1 cellular context compared by ENCODE assay signal in genomic region chr3:129240436-129240835, GRCh38.
TF ChIP-seq lines count a peak whose summit lies in the region.

No MANE protein-coding gene starts in this region.

TF ChIP-seq in A549, 52 proteins besides CTCF, POLR2A, EP300 and RAD21:
- TF ChIP-seq BHLHE40 (IDR thresholded peaks at IDR 0.05; ENCODE audit: low read depth, low read length) (no peak), RARB (CRISPR knock-in tag; IDR thresholded peaks at IDR 0.05) (no peak), GATA3 (IDR thresholded peaks at IDR 0.05; ENCODE audit: borderline replicate concordance) (no peak), HOXA7 (CRISPR knock-in tag; IDR thresholded peaks at IDR 0.05) (no peak), PHF8 (IDR thresholded peaks at IDR 0.05; ENCODE audit: borderline replicate concordance, low read depth) (no peak), ESRRA (IDR thresholded peaks at IDR 0.05; ENCODE audit: borderline replicate concordance, low read length) (no peak), TFCP2L1 (CRISPR knock-in tag; IDR thresholded peaks at IDR 0.05) (no peak), FOSB (CRISPR knock-in tag; IDR thresholded peaks at IDR 0.05) (no peak), KDM1A (IDR thresholded peaks at IDR 0.05; ENCODE audit: low read depth) (no peak), HDAC2 (IDR thresholded peaks at IDR 0.05) (no peak), JUN (IDR thresholded peaks at IDR 0.05) (no peak), CHD4 (IDR thresholded peaks at IDR 0.05; ENCODE audit: borderline replicate concordance) (no peak), ZFP36 (IDR thresholded peaks at IDR 0.05; ENCODE audit: borderline replicate concordance, partially characterized antibody) (no peak), MAFK (IDR thresholded peaks at IDR 0.05; ENCODE audit: partially characterized antibody) (no peak)
- TF ChIP-seq, protein P1, sequence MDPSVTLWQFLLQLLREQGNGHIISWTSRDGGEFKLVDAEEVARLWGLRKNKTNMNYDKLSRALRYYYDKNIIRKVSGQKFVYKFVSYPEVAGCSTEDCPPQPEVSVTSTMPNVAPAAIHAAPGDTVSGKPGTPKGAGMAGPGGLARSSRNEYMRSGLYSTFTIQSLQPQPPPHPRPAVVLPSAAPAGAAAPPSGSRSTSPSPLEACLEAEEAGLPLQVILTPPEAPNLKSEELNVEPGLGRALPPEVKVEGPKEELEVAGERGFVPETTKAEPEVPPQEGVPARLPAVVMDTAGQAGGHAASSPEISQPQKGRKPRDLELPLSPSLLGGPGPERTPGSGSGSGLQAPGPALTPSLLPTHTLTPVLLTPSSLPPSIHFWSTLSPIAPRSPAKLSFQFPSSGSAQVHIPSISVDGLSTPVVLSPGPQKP (IDR thresholded peaks at IDR 0.05; ENCODE audit: low read depth, low read length) = no peak
TF ChIP-seq in A549: peak in this region for 0.
